1 cellular context compared by ENCODE assay signal in genomic region chr7:143884978-143885559, GRCh38.
TF ChIP-seq lines count a peak whose summit lies in the region.

No MANE protein-coding gene starts in this region.

TF ChIP-seq in H1, 55 proteins besides CTCF, POLR2A, EP300 and RAD21:
- TF ChIP-seq TBP (IDR thresholded peaks at IDR 0.05; ENCODE audit: low read depth, low read length): no peak
- TF ChIP-seq PHF8 (conservative IDR thresholded peaks at IDR 0.05; ENCODE audit: low read depth, low read length): 0 out of 2 replicates have a peak, but pooled peaks have one; percentile 36
- TF ChIP-seq TAF1 (IDR thresholded peaks at IDR 0.05; ENCODE audit: low read depth, low read length): peak; percentile 41; the same call in 1 of the 2 replicates
- TF ChIP-seq SP1 (IDR thresholded peaks at IDR 0.05; ENCODE audit: low read depth, low read length): peak; percentile 77
- TF ChIP-seq POLR2AphosphoS5 (IDR thresholded peaks at IDR 0.05; ENCODE audit: low read depth, low read length): peak; percentile 43; the same call in 1 of the 2 replicates
- no peak for TF ChIP-seq USF2 (IDR thresholded peaks at IDR 0.05; ENCODE audit: low read length)
- TF ChIP-seq RXRA (IDR thresholded peaks at IDR 0.05; ENCODE audit: insufficient read depth, low read depth, low read length): no peak
- TF ChIP-seq KDM5A (IDR thresholded peaks at IDR 0.05; ENCODE audit: low read length): no peak
- TF ChIP-seq MAFK (IDR thresholded peaks at IDR 0.05; ENCODE audit: low read depth, low read length): no peak
- peak; percentile 70 for TF ChIP-seq ASH2L (IDR thresholded peaks at IDR 0.05; ENCODE audit: low read length)
- peak; percentile 89; the same call in 1 of the 2 replicates for TF ChIP-seq EGR1 (IDR thresholded peaks at IDR 0.05; ENCODE audit: borderline replicate concordance, low read depth, low read length)
- 0 out of 4 replicates have a peak, but pooled peaks have one; percentile 20 to 42 for TF ChIP-seq HDAC2 (IDR thresholded peaks at IDR 0.05; ENCODE audit: borderline replicate concordance in 1 of 2, low read depth in 2 of 2, low read length in 2 of 2)
- no peak for TF ChIP-seq GTF2F1 (IDR thresholded peaks at IDR 0.05; ENCODE audit: borderline replicate concordance, low read depth, low read length)
- peak; percentile 73 for TF ChIP-seq KDM4A (IDR thresholded peaks at IDR 0.05; ENCODE audit: low read depth, low read length, severe bottlenecking)
